ENCODE assay signal across 10 cellular contexts in genomic region chr14:22791302-22791701, GRCh38. TPM values are rescaled to one million over a fixed set of nuclear protein-coding genes. Genes with fewer than 3 reads are reported as not detected.
DNase-seq lines count a peak whose midpoint lies in the region; ATAC-seq and TF ChIP-seq lines count a peak whose summit lies in the region.
"Had no signal": no experiment of that assay in that cellular context is flagged by ENCODE, and none has a peak within 500 bp of the region (broad histone marks: within the 10 kb centered on the region; RNA-seq: fewer than 3 reads in every experiment).

No MANE protein-coding gene starts in this region.

- TF ChIP-seq CTCF in heart right ventricle (IDR thresholded peaks at IDR 0.05) (no peak), left ventricle myocardium inferior (IDR thresholded peaks at IDR 0.05; ENCODE audit: borderline replicate concordance) (no peak), upper lobe of right lung (IDR thresholded peaks at IDR 0.05) (no peak), progenitor cell of endocrine pancreas (IDR thresholded peaks at IDR 0.05; ENCODE audit: unreplicated experiment) (no peak)

- ATAC-seq in heart right ventricle, result peak in 7 of 8 donors; percentile 33 to 95 (median 68)
- ATAC-seq in SK-N-SH treated with all-trans-retinoic acid at 6 μM for 48 hours, result peak; percentile 78
- peak; percentile 66 for ATAC-seq in upper lobe of right lung

- DNase-seq in heart right ventricle, result peak in 1 of 2 donors; percentile 13
- DNase-seq in left ventricle myocardium inferior, result no peak
- peak; percentile 54 for DNase-seq in hepatic stellate cell (ENCODE audit: low spot score)
- no peak for DNase-seq in upper lobe of right lung
- no peak for DNase-seq in NCI-H128 (lab: John Stamatoyannopoulos, UW; ENCODE audit: unreplicated experiment)
- DNase-seq in NCI-H1092 treated with DMSO at 0.1 percent for 48 hours (lab: John Stamatoyannopoulos, UW), result no peak
- DNase-seq in progenitor cell of endocrine pancreas (ENCODE audit: low spot score, unreplicated experiment), result no peak
- DNase-seq: activated effector memory CD4-positive, alpha-beta T cell treated with anti-CD3 and anti-CD28 coated beads, Interleukin-2, amount 50 U/mL, for 16 hours; BE2C had no signal

- intact Hi-C loops in heart right ventricle (cut with DNase I) (no loop called here), left ventricle myocardium inferior (cut with micrococcal nuclease) (no loop called here), upper lobe of right lung (cut with DNase I) (no loop called here)

- no peaks in the 10 kb centered on the region for H3K27me3 ChIP-seq in heart right ventricle
- no peaks in the 10 kb centered on the region for H3K27me3 ChIP-seq in left ventricle myocardium inferior (ENCODE audit: low read depth)
- H3K27me3 ChIP-seq in upper lobe of right lung, result no peaks in the 10 kb centered on the region

- no peaks in the 10 kb centered on the region for H3K9me3 Mint-ChIP-seq in progenitor cell of endocrine pancreas (ENCODE audit: low read depth)

- H3K36me3 ChIP-seq in heart right ventricle (no peaks in the 10 kb centered on the region), left ventricle myocardium inferior (no peaks in the 10 kb centered on the region), upper lobe of right lung (no peaks in the 10 kb centered on the region)
- H3K36me3 ChIP-seq: BE2C had no signal

- H3K27me3 Mint-ChIP-seq in progenitor cell of endocrine pancreas, result no peaks in the 10 kb centered on the region

- H3K9me3 ChIP-seq in heart right ventricle (no peaks in the 10 kb centered on the region), left ventricle myocardium inferior (replicated peaks) (no peaks in the 10 kb centered on the region), upper lobe of right lung (no peaks in the 10 kb centered on the region)
- H3K9me3 ChIP-seq: BE2C had no signal

- no peak overlapping the region for H3K4me3 Mint-ChIP-seq in progenitor cell of endocrine pancreas (ENCODE audit: low read depth)

- H3K4me3 ChIP-seq in heart right ventricle (no peak overlapping the region), left ventricle myocardium inferior (no peak overlapping the region), upper lobe of right lung (no peak overlapping the region)

- no peaks in the 10 kb centered on the region for H3K4me1 Mint-ChIP-seq in progenitor cell of endocrine pancreas (ENCODE audit: low read depth)

- H3K4me1 ChIP-seq in heart right ventricle, result peaks cover 0 to 22% (median 3%) of the 10 kb centered on the region in 9 donors
- no peaks in the 10 kb centered on the region for H3K4me1 ChIP-seq in left ventricle myocardium inferior
- no peaks in the 10 kb centered on the region for H3K4me1 ChIP-seq in upper lobe of right lung

- no peaks in the 10 kb centered on the region for H3K36me3 Mint-ChIP-seq in progenitor cell of endocrine pancreas (ENCODE audit: insufficient read depth)

- H3K27ac Mint-ChIP-seq in progenitor cell of endocrine pancreas, result no peak overlapping the region

- 39 to 42% methylated on average over 3 of the region's 3 CpGs for WGBS in heart right ventricle, 2 donors

- H3K27ac ChIP-seq in heart right ventricle, result peak overlapping the region in 5 of 10 donors; percentile 74 to 79 (median 76)
- no peak overlapping the region for H3K27ac ChIP-seq in left ventricle myocardium inferior (replicated peaks)
- H3K27ac ChIP-seq in upper lobe of right lung, result no peak overlapping the region

TF ChIP-seq in SK-N-SH treated with all-trans-retinoic acid at 6 μM for 48 hours, 23 proteins besides CTCF, POLR2A, EP300 and RAD21:
- TF ChIP-seq RARB (CRISPR knock-in tag; IDR thresholded peaks at IDR 0.05) (no peak), TSHZ2 (CRISPR knock-in tag; IDR thresholded peaks at IDR 0.05) (no peak), GLIS3 (CRISPR knock-in tag; IDR thresholded peaks at IDR 0.05) (no peak), TOX (CRISPR knock-in tag; IDR thresholded peaks at IDR 0.05; ENCODE audit: borderline replicate concordance) (no peak)

RNA-seq across cellular contexts. Expression of gene SLC7A7, which starts 23.9 kb away (rescaled TPM):
- total RNA-seq in heart right ventricle (10 to 100 TPM in 1 of 10 donors, 1 to 10 TPM in 9; 1.1 to 16.1 (median 2.8) TPM), left ventricle myocardium inferior (4.6 TPM), upper lobe of right lung (84.4 TPM), progenitor cell of endocrine pancreas (6.7 and 7.7 TPM in 2 replicates)
- polyA plus RNA-seq in heart right ventricle, result 1 to 10 TPM; 2.3 to 3.7 TPM

RNA-seq across cellular contexts. Expression of gene OXA1L, which starts 24.8 kb away (rescaled TPM):
- total RNA-seq in heart right ventricle (100 to 1,000 TPM; 138 to 219 (median 189) TPM), left ventricle myocardium inferior (182 TPM), upper lobe of right lung (105 TPM), progenitor cell of endocrine pancreas (114 and 122 TPM in 2 replicates)
- 100 to 1,000 TPM; 143 to 146 TPM for polyA plus RNA-seq in heart right ventricle

RNA-seq across cellular contexts. Expression of gene MRPL52, which starts 38.4 kb away (rescaled TPM):
- total RNA-seq in heart right ventricle, result 100 to 1,000 TPM in 7 of 10 donors, 10 to 100 TPM in 3; 90.1 to 117 (median 106) TPM
- 100 to 1,000 TPM; 136 to 300 TPM for polyA plus RNA-seq in heart right ventricle
- 110 TPM for total RNA-seq in left ventricle myocardium inferior
- total RNA-seq in upper lobe of right lung, result 58.4 TPM
- total RNA-seq in progenitor cell of endocrine pancreas, result 113 and 121 TPM in 2 replicates

RNA-seq across cellular contexts. Expression of gene MMP14, which starts 45.1 kb away (rescaled TPM):
- total RNA-seq in heart right ventricle, result 10 to 100 TPM; 13.6 to 43.3 (median 20.2) TPM
- polyA plus RNA-seq in heart right ventricle, result 10 to 100 TPM; 24.8 to 27.4 TPM
- 22.1 TPM for total RNA-seq in left ventricle myocardium inferior
- total RNA-seq in upper lobe of right lung, result 149 TPM
- total RNA-seq in progenitor cell of endocrine pancreas, result 198 and 209 TPM in 2 replicates
